ENCODE assay signal across 23 cellular contexts in the genomic region with DNA sequence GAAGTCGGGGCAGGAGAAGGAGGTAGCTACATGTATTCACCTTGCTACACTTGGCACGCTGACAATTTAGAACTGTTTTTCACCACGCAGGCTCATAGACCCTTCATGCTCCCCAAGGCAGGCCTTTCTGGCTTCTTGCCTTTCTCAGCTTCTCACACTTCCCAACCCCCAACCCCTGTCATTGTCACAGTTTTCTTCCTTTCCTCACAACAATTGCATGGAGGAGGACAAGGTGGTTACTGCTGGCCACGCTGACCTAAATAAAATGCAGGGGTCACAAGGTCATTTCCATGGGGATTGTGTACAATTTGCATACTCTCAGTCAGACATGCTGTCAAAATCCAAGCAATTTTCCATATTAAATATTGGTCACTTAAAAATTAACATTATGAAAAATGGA. TPM values are rescaled to one million over a fixed set of nuclear protein-coding genes. Genes with fewer than 3 reads are reported as not detected.
DNase-seq lines count a peak whose midpoint lies in the region; ATAC-seq and TF ChIP-seq lines count a peak whose summit lies in the region.
"Had no signal": no experiment of that assay in that cellular context is flagged by ENCODE, and none has a peak within 500 bp of the region (broad histone marks: within the 10 kb centered on the region; RNA-seq: fewer than 3 reads in every experiment).

No MANE protein-coding gene starts in this region.

- H3K9me3 ChIP-seq in cardiac muscle cell (ENCODE audit: low read depth) (no peaks in the 10 kb centered on the region), heart right ventricle (no peaks in the 10 kb centered on the region)
- H3K9me3 ChIP-seq: Peyer's patch, SK-N-SH had no signal

- WGBS in heart right ventricle, 2 donors = 28 to 44% methylated on average over 4 of the region's 4 CpGs

- H3K4me3 Mint-ChIP-seq in endothelial cell (ENCODE audit: unreplicated experiment) (no peak overlapping the region), nephron progenitor cell (no peak overlapping the region)
- H3K4me3 Mint-ChIP-seq: CD8-positive, alpha-beta memory T cell had no signal

- H3K27ac Mint-ChIP-seq in endothelial cell (ENCODE audit: unreplicated experiment) = peak overlapping the region; percentile 71
- peak overlapping the region; percentile 54 for H3K27ac Mint-ChIP-seq in nephron progenitor cell
- H3K27ac Mint-ChIP-seq: CD8-positive, alpha-beta memory T cell had no signal

- H3K27me3 ChIP-seq in cardiac muscle cell (no peaks in the 10 kb centered on the region), heart right ventricle (no peaks in the 10 kb centered on the region)
- H3K27me3 ChIP-seq: Peyer's patch had no signal

- H3K9me3 Mint-ChIP-seq in endothelial cell (ENCODE audit: unreplicated experiment) = no peaks in the 10 kb centered on the region
- no peaks in the 10 kb centered on the region for H3K9me3 Mint-ChIP-seq in nephron progenitor cell
- H3K9me3 Mint-ChIP-seq: CD8-positive, alpha-beta memory T cell had no signal

- intact Hi-C loops in heart right ventricle (cut with DNase I) = no loop called here

- TF ChIP-seq CTCF in cardiac muscle cell (IDR thresholded peaks at IDR 0.05; ENCODE audit: low read depth, low read length) = no peak
- no peak for TF ChIP-seq CTCF in heart right ventricle (IDR thresholded peaks at IDR 0.05)
- no peak for TF ChIP-seq CTCF in endothelial cell (IDR thresholded peaks at IDR 0.05; ENCODE audit: unreplicated experiment)
- TF ChIP-seq CTCF in nephron progenitor cell (IDR thresholded peaks at IDR 0.05) = no peak

- ATAC-seq in heart right ventricle = no peak
- no peak for ATAC-seq in HG02571 (IDR thresholded peaks at IDR 0.05; ENCODE audit: unreplicated experiment)
- ATAC-seq: HCT116, HepG2 had no signal

- H3K4me1 ChIP-seq in cardiac muscle cell (ENCODE audit: low read depth) (peaks cover 13% of the 10 kb centered on the region), heart right ventricle (peaks cover 0 to 15% (median 0%) of the 10 kb centered on the region in 9 donors)
- H3K4me1 ChIP-seq: Peyer's patch had no signal

- H3K4me3 ChIP-seq in cardiac muscle cell = no peak overlapping the region
- H3K4me3 ChIP-seq in heart right ventricle = no peak overlapping the region
- H3K4me3 ChIP-seq: Peyer's patch had no signal

- H3K36me3 ChIP-seq in cardiac muscle cell = no peaks in the 10 kb centered on the region
- H3K36me3 ChIP-seq in heart right ventricle = no peaks in the 10 kb centered on the region
- H3K36me3 ChIP-seq: Peyer's patch had no signal

- H3K4me1 Mint-ChIP-seq in endothelial cell (ENCODE audit: unreplicated experiment) (peaks cover 22% of the 10 kb centered on the region), nephron progenitor cell (peaks cover 34% of the 10 kb centered on the region)

- H3K27ac ChIP-seq in cardiac muscle cell = peak overlapping the region; percentile 74
- H3K27ac ChIP-seq in heart right ventricle = no peak overlapping the region
- H3K27ac ChIP-seq: Peyer's patch had no signal

- no peaks in the 10 kb centered on the region for H3K27me3 Mint-ChIP-seq in endothelial cell (ENCODE audit: unreplicated experiment)
- H3K27me3 Mint-ChIP-seq in nephron progenitor cell (ENCODE audit: low read depth, poor library complexity) = no peaks in the 10 kb centered on the region

- DNase-seq in cardiac muscle cell (ENCODE audit: low read depth in 1 of 2, low spot score in 1 of 2) (peak in 1 of 2 donors; percentile 33), heart right ventricle (no peak), endothelial cell (ENCODE audit: low spot score) (no peak), nephron progenitor cell (peak; percentile 4), NCI-H69 (lab: John Stamatoyannopoulos, UW) (no peak), mucosa of gallbladder (ENCODE audit: low spot score) (no peak), AML-193 (lab: John Stamatoyannopoulos, UW) (no peak)
- DNase-seq: C1 segment of cervical spinal cord; CD8-positive, alpha-beta memory T cell; DMS153; DND-41; Kasumi-1; NCI-H1092 treated with DMSO at 0.1 percent for 48 hours; NCI-H1436; NCI-H187 treated with DMSO at 0.1 percent for 48 hours; NCI-H2171 treated with DMSO at 0.1 percent for 48 hours; NCI-H524; Peyer's patch; SK-N-SH; SW 1271 had no signal

- no peaks in the 10 kb centered on the region for H3K36me3 Mint-ChIP-seq in endothelial cell (ENCODE audit: low read depth, unreplicated experiment)
- no peaks in the 10 kb centered on the region for H3K36me3 Mint-ChIP-seq in nephron progenitor cell (ENCODE audit: low read depth)

RNA-seq across cellular contexts. Expression of gene SSR3, which starts 44.6 kb away (rescaled TPM):
- total RNA-seq in cardiac muscle cell = 90.9 and 143 TPM in 2 replicates
- 202 and 266 TPM in 2 replicates for polyA plus RNA-seq in cardiac muscle cell
- 100 to 1,000 TPM; 172 to 256 (median 216) TPM for total RNA-seq in heart right ventricle
- 100 to 1,000 TPM in 1 of 2 donors, 10 to 100 TPM in 1; 75.8 to 602 TPM for polyA plus RNA-seq in heart right ventricle
- total RNA-seq in endothelial cell (ENCODE audit: unreplicated experiment) = 148 TPM
- 152 TPM for total RNA-seq in mucosa of gallbladder
